8 cellular contexts compared by ENCODE assay signal in the genomic region with DNA sequence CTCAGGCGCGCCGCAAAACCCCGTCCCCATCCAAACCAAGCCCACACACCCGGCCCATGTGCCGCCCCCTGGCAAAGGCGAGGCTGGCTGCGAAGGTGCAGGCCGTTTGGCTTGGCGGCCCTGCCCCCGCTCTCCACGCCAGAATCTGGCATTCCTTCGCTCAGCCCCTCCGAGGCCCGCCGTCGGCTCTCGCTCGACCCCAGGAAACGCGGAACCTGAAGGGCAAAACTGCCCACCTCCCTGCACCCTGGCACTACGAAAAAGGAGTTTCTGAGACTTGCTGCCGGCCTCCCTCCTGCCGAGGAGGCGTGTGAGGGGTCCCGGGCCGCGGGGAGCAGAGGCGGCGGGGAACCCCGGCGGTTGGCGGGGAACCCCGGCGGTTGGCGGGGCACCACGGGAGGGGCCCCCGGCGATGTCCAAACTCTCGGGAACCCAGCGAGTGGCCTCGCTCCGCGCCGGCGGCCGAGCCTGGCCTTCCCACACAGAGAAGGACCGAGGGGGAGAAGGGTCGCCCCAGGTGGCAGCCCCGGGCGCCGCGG. TPM values are rescaled to one million over a fixed set of nuclear protein-coding genes. Genes with fewer than 3 reads are reported as not detected.
DNase-seq lines count a peak whose midpoint lies in the region; ATAC-seq and TF ChIP-seq lines count a peak whose summit lies in the region.
"Not testable (repeated sequence)": the region's sequence is repeated elsewhere in the genome, so short reads cannot be mapped to it uniquely, and the experiment has no call there.

No MANE protein-coding gene starts in this region.

- peak overlapping the region; percentile 68 for H3K4me3 ChIP-seq in MG63
- peak overlapping the region; percentile 42 for H3K4me3 ChIP-seq in epithelial cell of esophagus (ENCODE audit: low read length)
- H3K4me3 ChIP-seq in kidney epithelial cell (ENCODE audit: low read depth, low read length): peak overlapping the region; percentile 50
- peak overlapping the region; percentile 48 for H3K4me3 ChIP-seq in ovary

- intact Hi-C loops in CD14-positive monocyte (cut with micrococcal nuclease); ovary (cut with DNase I): not testable (repeated sequence)

- not testable (repeated sequence) for TF ChIP-seq CTCF in CD14-positive monocyte (IDR thresholded peaks at IDR 0.05); epithelial cell of esophagus (IDR thresholded peaks at IDR 0.05; ENCODE audit: insufficient read depth, low read depth, low read length, missing control alignments); kidney epithelial cell (IDR thresholded peaks at IDR 0.05; ENCODE audit: insufficient read depth, low read length, poor library complexity, severe bottlenecking); ovary (IDR thresholded peaks at IDR 0.05)

- peak overlapping the region in 4 of 7 donors; percentile 50 to 88 (median 62) for H3K27ac Mint-ChIP-seq in CD14-positive monocyte
- H3K27ac Mint-ChIP-seq in activated naive CD8-positive, alpha-beta T cell: not testable (repeated sequence)
- H3K27ac Mint-ChIP-seq in stimulated activated memory B cell treated with anti-CD40 and anti-IgM and Interleukin-4, amounts not matched to agents 10 μg/mL and 1 μg/mL and 100 μg/mL, for 72 hours: peak overlapping the region; percentile 69

- not testable (repeated sequence) for H3K9me3 Mint-ChIP-seq in CD14-positive monocyte; activated naive CD8-positive, alpha-beta T cell (ENCODE audit: low read depth); stimulated activated memory B cell treated with anti-CD40 and anti-IgM and Interleukin-4, amounts not matched to agents 10 μg/mL and 1 μg/mL and 100 μg/mL, for 72 hours

- ATAC-seq in stimulated activated memory B cell treated with anti-CD40 and anti-IgM and Interleukin-4, amounts not matched to agents 10 μg/mL and 1 μg/mL and 100 μg/mL, for 72 hours: peak; percentile 79

- not testable (repeated sequence) for H3K36me3 ChIP-seq in MG63; kidney epithelial cell (ENCODE audit: control insufficient read depth, insufficient read depth, low read length); ovary

- peak; percentile 14 for DNase-seq in CD14-positive monocyte (ENCODE audit: low spot score)
- peak; percentile 20 for DNase-seq in MG63
- DNase-seq in activated CD4-positive, alpha-beta T cell treated with anti-CD3 and anti-CD28 coated beads for 4 hours: peak; percentile 0 to 1
- not testable (repeated sequence) for DNase-seq in epithelial cell of esophagus (ENCODE audit: low read depth); kidney epithelial cell (ENCODE audit: low read depth)
- DNase-seq in ovary: peak; percentile 3 to 48 (median 37)

- WGBS in ovary, 3 donors: 0 to 2% (median 1%) methylated on average over 10 to 16 of the region's 53 CpGs

- H3K27ac ChIP-seq in ovary: peak overlapping the region in 1 of 2 donors; percentile 80

- H3K4me1 ChIP-seq in ovary (ENCODE audit: insufficient read depth): not testable (repeated sequence)

- not testable (repeated sequence) for TF ChIP-seq POLR2A in ovary (IDR thresholded peaks at IDR 0.05)

- peak overlapping the region; percentile 75 to 88 for H3K4me3 Mint-ChIP-seq in CD14-positive monocyte
- peak overlapping the region; percentile 70 for H3K4me3 Mint-ChIP-seq in activated naive CD8-positive, alpha-beta T cell
- peak overlapping the region; percentile 80 for H3K4me3 Mint-ChIP-seq in stimulated activated memory B cell treated with anti-CD40 and anti-IgM and Interleukin-4, amounts not matched to agents 10 μg/mL and 1 μg/mL and 100 μg/mL, for 72 hours

- not testable (repeated sequence) for TF ChIP-seq EP300 in ovary (IDR thresholded peaks at IDR 0.05)

- H3K9me3 ChIP-seq in MG63, ovary: not testable (repeated sequence)

- H3K27me3 ChIP-seq in MG63; kidney epithelial cell (ENCODE audit: control insufficient read depth, insufficient read depth, low read length); ovary: not testable (repeated sequence)

- not testable (repeated sequence) for H3K36me3 Mint-ChIP-seq in CD14-positive monocyte; activated naive CD8-positive, alpha-beta T cell; stimulated activated memory B cell treated with anti-CD40 and anti-IgM and Interleukin-4, amounts not matched to agents 10 μg/mL and 1 μg/mL and 100 μg/mL, for 72 hours

- H3K27me3 Mint-ChIP-seq in CD14-positive monocyte (ENCODE audit: low read depth in 3 of 3); activated naive CD8-positive, alpha-beta T cell; stimulated activated memory B cell treated with anti-CD40 and anti-IgM and Interleukin-4, amounts not matched to agents 10 μg/mL and 1 μg/mL and 100 μg/mL, for 72 hours: not testable (repeated sequence)

- not testable (repeated sequence) for H3K4me1 Mint-ChIP-seq in CD14-positive monocyte; activated naive CD8-positive, alpha-beta T cell (ENCODE audit: low read depth); stimulated activated memory B cell treated with anti-CD40 and anti-IgM and Interleukin-4, amounts not matched to agents 10 μg/mL and 1 μg/mL and 100 μg/mL, for 72 hours

RNA-seq across cellular contexts. Expression of a gene that starts 0.6 kb away (rescaled TPM):
- 10 to 100 TPM; 40.4 to 57.6 TPM for polyA plus RNA-seq in CD14-positive monocyte
- 5.2 and 24.3 TPM in 2 replicates for total RNA-seq in MG63 (2014; rRNA removed; shearing (Covaris generic); ENCODE audit: low replicate concordance)
- total RNA-seq in kidney epithelial cell: 44.1 and 51.8 TPM in 2 replicates
- total RNA-seq in ovary: 10 to 100 TPM; 34.9 to 63.2 (median 43.2) TPM
- 10 to 100 TPM; 12.0 to 15.0 TPM for polyA plus RNA-seq in ovary
